35 cellular contexts compared by ENCODE assay signal in genomic region chr11:15451713-15452112, GRCh38.
"Had no signal": no experiment of that assay in that cellular context is flagged by ENCODE, and none has a peak within 500 bp of the region (broad histone marks: within the 10 kb centered on the region; RNA-seq: fewer than 3 reads in every experiment).

No MANE protein-coding gene starts in this region.

- DNase-seq: activated effector memory CD4-positive, alpha-beta T cell treated with anti-CD3 and anti-CD28 coated beads, Interleukin-2, amount 50 U/mL, for 16 hours; activated effector memory CD4-positive, alpha-beta T cell treated with Interleukin-2 at 50 U/mL for 16 hours; activated gamma-delta T cell; activated gamma-delta T cell treated with Interleukin-2 at 50 U/mL for 16 hours; activated naive CD4-positive, alpha-beta T cell; activated naive CD4-positive, alpha-beta T cell treated with anti-CD3 and anti-CD28 coated beads for 36 hours; activated naive CD4-positive, alpha-beta T cell treated with anti-CD3 and anti-CD28 coated beads, Interleukin-2, amount 10 ng/mL, durations not matched to agents 7 days and 5 days; activated naive CD4-positive, alpha-beta T cell treated with anti-CD3 and anti-CD28 coated beads, Interleukin-2, amount 50 U/mL, for 16 hours; activated naive CD4-positive, alpha-beta T cell treated with Interleukin-2 at 50 U/mL for 16 hours; activated naive CD8-positive, alpha-beta T cell treated with anti-CD3 and anti-CD28 coated beads for 36 hours; activated naive CD8-positive, alpha-beta T cell treated with anti-CD3 and anti-CD28 coated beads, Interleukin-2, amount 10 ng/mL, durations not matched to agents 7 days and 5 days; activated naive CD8-positive, alpha-beta T cell treated with anti-CD3 and anti-CD28 coated beads, Interleukin-2, amount 50 U/mL, for 24 hours; activated T-cell treated with anti-CD3 and anti-CD28 coated beads for 4 hours; activated T-cell treated with anti-CD3 and anti-CD28 coated beads, Interleukin-2, amount 50 U/mL, for 1 hour; activated T-cell treated with anti-CD3 and anti-CD28 coated beads, Interleukin-2, amount 50 U/mL, for 24 hours; activated T-cell treated with anti-CD3 and anti-CD28 coated beads, Interleukin-2, amount 50 U/mL, for 4 hours; activated T-cell treated with anti-CD3 and anti-CD28 coated beads, Interleukin-2, amount 50 U/mL, for 48 hours; activated T-cell treated with anti-CD3 and anti-CD28 coated beads, Interleukin-2, amount 50 U/mL, for 72 hours; adrenal gland; amniotic stem cell; amygdala; anterior cingulate cortex; aorta; body of pancreas; brain microvascular endothelial cell; caudate nucleus; central memory CD4-positive, alpha-beta T cell; cerebellar nuclear complex had no signal

- H3K9me3 ChIP-seq: adrenal gland, ascending aorta, body of pancreas had no signal

- H3K4me1 ChIP-seq: adrenal gland, ascending aorta, body of pancreas, breast epithelium had no signal

- H3K27me3 ChIP-seq: adrenal gland, ascending aorta, body of pancreas, brain microvascular endothelial cell, breast epithelium, cardiac muscle cell had no signal

- ATAC-seq: activated naive CD4-positive, alpha-beta T cell treated with anti-CD3 and anti-CD28 coated beads, Interleukin-2, amount 50 U/mL, for 72 hours; activated naive CD8-positive, alpha-beta T cell treated with anti-CD3 and anti-CD28 coated beads, Interleukin-2, amount 50 U/mL, for 24 hours; activated T-cell treated with anti-CD3 and anti-CD28 coated beads, Interleukin-2, amount 50 U/mL, for 4 hours; activated T-cell treated with anti-CD3 and anti-CD28 coated beads, Interleukin-2, amount 50 U/mL, for 72 hours; activated T-helper 17 cell treated with anti-CD3 and anti-CD28 coated beads, Interleukin-2, amount 50 U/mL, for 72 hours; body of pancreas had no signal

- H3K4me3 ChIP-seq: adrenal gland, ascending aorta, body of pancreas, breast epithelium, cardiac muscle cell had no signal

- H3K27ac ChIP-seq: adrenal gland, ascending aorta, body of pancreas, brain microvascular endothelial cell, breast epithelium, cardiac muscle cell had no signal

- FAIRE-seq: astrocyte, bronchial epithelial cell had no signal

- H3K36me3 ChIP-seq: adrenal gland, ascending aorta, brain microvascular endothelial cell, breast epithelium, cardiac muscle cell had no signal
